Comparison of ENCODE assay signal across 21 cellular contexts in genomic region chr11:69230856-69231425, GRCh38.
"Had no signal": no experiment of that assay in that cellular context is flagged by ENCODE, and none has a peak within 500 bp of the region (broad histone marks: within the 10 kb centered on the region; RNA-seq: fewer than 3 reads in every experiment).

No MANE protein-coding gene starts in this region.

- H3K27ac Mint-ChIP-seq: activated CD4-positive, alpha-beta T cell treated with anti-CD3 and anti-CD28 coated beads, Interleukin-2, amount 10 ng/mL, durations not matched to agents 7 days and 5 days; activated naive CD8-positive, alpha-beta T cell treated with anti-CD3 and anti-CD28 coated beads, Interleukin-2, amount 50 U/mL, for 24 hours; activated T-helper 1 cell treated with anti-CD3 and anti-CD28 coated beads, Interleukin-12 subunit alpha, Interleukin-12 subunit beta, Interleukin-2, Interleukin-4 antibody, amounts not matched to agents 30 ng/mL and 10 ng/mL and 1 ng/mL, durations not matched to agents 14 hours and 24 hours and 36 hours; immature natural killer cell; memory B cell had no signal

- DNase-seq: activated CD4-positive, alpha-beta T cell treated with anti-CD3 and anti-CD28 coated beads, Interleukin-2, amount 10 ng/mL, durations not matched to agents 7 days and 5 days; activated CD4-positive, CD25-positive, alpha-beta regulatory T cell treated with anti-CD3 and anti-CD28 coated beads, Interleukin-2, amount 50 U/mL, for 72 hours; activated gamma-delta T cell; activated naive CD8-positive, alpha-beta T cell treated with anti-CD3 and anti-CD28 coated beads, Interleukin-2, amount 50 U/mL, for 24 hours; activated T-cell treated with anti-CD3 and anti-CD28 coated beads for 4 hours; anterior cingulate cortex; dermis blood vessel endothelial cell; effector memory CD4-positive, alpha-beta T cell; foreskin melanocyte; immature natural killer cell; nucleus accumbens; stimulated activated CD4-positive, alpha-beta T cell treated with anti-CD3 and anti-CD28 coated beads, Interleukin-2, amount 100 ng/mL, for 48 hours; stimulated activated naive CD4-positive, alpha-beta T cell treated with Interleukin-2 at 50 U/mL for 16 hours; T-helper 1 cell; thyroid gland; WERI-Rb-1 had no signal

- H3K4me3 ChIP-seq: body of pancreas, cardiac muscle cell, right lobe of liver, thyroid gland had no signal

- H3K9me3 ChIP-seq: body of pancreas, right lobe of liver, thyroid gland had no signal

- H3K4me1 Mint-ChIP-seq: activated CD4-positive, alpha-beta T cell treated with anti-CD3 and anti-CD28 coated beads, Interleukin-2, amount 10 ng/mL, durations not matched to agents 7 days and 5 days; activated naive CD8-positive, alpha-beta T cell treated with anti-CD3 and anti-CD28 coated beads, Interleukin-2, amount 50 U/mL, for 24 hours; immature natural killer cell had no signal

- H3K4me3 Mint-ChIP-seq: activated CD4-positive, alpha-beta T cell treated with anti-CD3 and anti-CD28 coated beads, Interleukin-2, amount 10 ng/mL, durations not matched to agents 7 days and 5 days; activated naive CD8-positive, alpha-beta T cell treated with anti-CD3 and anti-CD28 coated beads, Interleukin-2, amount 50 U/mL, for 24 hours; activated T-helper 1 cell treated with anti-CD3 and anti-CD28 coated beads, Interleukin-12 subunit alpha, Interleukin-12 subunit beta, Interleukin-2, Interleukin-4 antibody, amounts not matched to agents 30 ng/mL and 10 ng/mL and 1 ng/mL, durations not matched to agents 14 hours and 24 hours and 36 hours; immature natural killer cell; memory B cell had no signal

- H3K36me3 ChIP-seq: cardiac muscle cell, right lobe of liver, thyroid gland, WERI-Rb-1 had no signal

- H3K27ac ChIP-seq: body of pancreas, cardiac muscle cell, right lobe of liver, thyroid gland, WERI-Rb-1 had no signal

- H3K27me3 ChIP-seq: body of pancreas, right lobe of liver, thyroid gland had no signal

- H3K4me1 ChIP-seq: body of pancreas, right lobe of liver, thyroid gland had no signal

- H3K9me3 Mint-ChIP-seq: activated CD4-positive, alpha-beta T cell treated with anti-CD3 and anti-CD28 coated beads, Interleukin-2, amount 10 ng/mL, durations not matched to agents 7 days and 5 days had no signal
